ENCODE assay signal across 11 cellular contexts in genomic region chr17:55496094-55496881, GRCh38. TPM values are rescaled to one million over a fixed set of nuclear protein-coding genes. Genes with fewer than 3 reads are reported as not detected.
DNase-seq lines count a peak whose midpoint lies in the region; ATAC-seq and TF ChIP-seq lines count a peak whose summit lies in the region.
"Had no signal": no experiment of that assay in that cellular context is flagged by ENCODE, and none has a peak within 500 bp of the region (broad histone marks: within the 10 kb centered on the region; RNA-seq: fewer than 3 reads in every experiment).

No MANE protein-coding gene starts in this region.

- no peak for TF ChIP-seq CTCF in osteoblast (IDR thresholded peaks at IDR 0.05; ENCODE audit: extremely low read depth, low read depth, low read length)

- no peaks in the 10 kb centered on the region for H3K36me3 ChIP-seq in osteoblast (ENCODE audit: insufficient read depth, low read length)

- DNase-seq in DMS 273 treated with DMSO at 0.1 percent for 48 hours (lab: John Stamatoyannopoulos, UW) (peak; percentile 28), NOMO-1 treated with dmso at 0.1 percent for 144 hours (lab: John Stamatoyannopoulos, UW; ENCODE audit: unreplicated experiment) (peak; percentile 57), fibroblast of gingiva (ENCODE audit: low read depth) (peak; percentile 44), osteoblast (ENCODE audit: insufficient read length, low spot score, missing footprints) (no peak), HK-2 (ENCODE audit: unreplicated experiment) (no peak)
- DNase-seq: activated CD4-positive, alpha-beta T cell treated with anti-CD3 and anti-CD28 coated beads for 36 hours; NCI-H2081 treated with DMSO at 0.1 percent for 48 hours had no signal

- no peak overlapping the region for H2AFZ ChIP-seq in osteoblast (ENCODE audit: low read length)

- H3K79me2 ChIP-seq in osteoblast (ENCODE audit: insufficient read depth, low read length), result no peaks in the 10 kb centered on the region

- peaks cover 6% of the 10 kb centered on the region for H3K4me1 ChIP-seq in osteoblast (ENCODE audit: insufficient read depth, low read length)

- H4K20me1 ChIP-seq in osteoblast (ENCODE audit: insufficient read depth, low read length), result no peaks in the 10 kb centered on the region

- H3K4me2 ChIP-seq in osteoblast (ENCODE audit: insufficient read depth, low read length), result peak overlapping the region; percentile 1

- ATAC-seq in GM19324 (IDR thresholded peaks at IDR 0.05; ENCODE audit: low FRiP score, unreplicated experiment), result no peak
- ATAC-seq in HG03025 (IDR thresholded peaks at IDR 0.05; ENCODE audit: low FRiP score, unreplicated experiment), result no peak
- ATAC-seq in HG03342 (IDR thresholded peaks at IDR 0.05; ENCODE audit: unreplicated experiment), result no peak
- ATAC-seq: activated CD4-positive, alpha-beta T cell treated with anti-CD3 and anti-CD28 coated beads for 36 hours had no signal

- H3K4me3 ChIP-seq in osteoblast (ENCODE audit: insufficient read depth, low read length), result no peak overlapping the region

- peaks cover 3% of the 10 kb centered on the region for H3K27me3 ChIP-seq in osteoblast (ENCODE audit: insufficient read depth, low read length)

- H3K27ac ChIP-seq in osteoblast (ENCODE audit: low read depth, low read length), result no peak overlapping the region

- no peaks in the 10 kb centered on the region for H3K9me3 ChIP-seq in osteoblast (ENCODE audit: low read depth, low read length)

RNA-seq across cellular contexts. Expression of gene SMIM36, which starts 15.0 kb away (rescaled TPM):
- not detected in 2 replicates for total RNA-seq in osteoblast
- total RNA-seq: activated CD4-positive, alpha-beta T cell treated with anti-CD3 and anti-CD28 coated beads for 36 hours; lung microvascular endothelial cell had no signal

Comparison
In these comparisons a context has a peak if more than half of its experiments do, and no peak if none do; other contexts are left out.
1. DNase-seq: peak in DMS 273 treated with DMSO at 0.1 percent for 48 hours (single experiment), NOMO-1 treated with dmso at 0.1 percent for 144 hours (single experiment) and fibroblast of gingiva (single experiment); none in osteoblast (single experiment) and HK-2 (single experiment).